In the genomic region with DNA sequence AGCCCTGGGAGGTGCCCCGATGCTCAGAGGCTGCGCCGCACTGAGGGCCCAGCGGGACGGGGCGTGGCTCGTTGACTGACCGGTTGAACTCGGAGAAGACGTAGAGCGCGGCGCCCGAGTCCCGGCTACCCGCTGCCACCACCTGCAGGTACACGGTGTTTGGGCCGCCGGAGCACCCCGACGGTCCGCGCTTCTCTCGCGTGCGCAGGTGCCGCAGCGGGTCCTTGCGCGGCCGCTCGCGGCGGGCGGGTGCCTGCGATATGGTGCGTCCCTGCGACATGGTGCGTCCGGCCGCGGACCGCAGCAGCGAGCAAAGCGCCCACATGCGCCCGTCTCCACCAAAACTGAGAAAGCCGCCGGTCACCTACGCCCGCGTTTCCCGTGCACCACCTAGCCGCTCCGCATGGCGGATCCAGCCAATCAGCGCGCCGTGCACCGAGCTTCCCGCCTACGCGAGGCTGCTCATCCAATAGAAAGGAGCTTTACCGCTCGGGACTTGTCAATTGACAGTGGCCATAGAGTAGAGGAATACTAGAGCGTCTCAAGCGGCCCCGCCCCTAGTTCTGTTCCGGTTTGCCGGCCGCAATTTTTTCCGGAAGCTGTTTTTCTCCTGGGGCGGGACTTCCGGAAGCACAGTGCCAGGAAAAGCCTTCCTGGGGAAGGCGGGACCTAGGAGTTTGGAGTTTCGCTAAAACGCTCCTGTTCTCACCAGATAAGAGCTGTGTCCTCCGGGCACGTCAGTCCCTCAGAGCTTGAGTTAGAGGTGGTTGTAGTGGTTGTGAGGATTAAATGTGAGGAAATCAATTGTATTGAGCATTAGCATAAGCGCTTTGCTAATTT, we compare ENCODE assay signal across 8 cellular contexts. TPM values are rescaled to one million over a fixed set of nuclear protein-coding genes. Genes with fewer than 3 reads are reported as not detected.
DNase-seq lines count a peak whose midpoint lies in the region; ATAC-seq, FAIRE-seq and TF ChIP-seq lines count a peak whose summit lies in the region.

A gene with protein sequence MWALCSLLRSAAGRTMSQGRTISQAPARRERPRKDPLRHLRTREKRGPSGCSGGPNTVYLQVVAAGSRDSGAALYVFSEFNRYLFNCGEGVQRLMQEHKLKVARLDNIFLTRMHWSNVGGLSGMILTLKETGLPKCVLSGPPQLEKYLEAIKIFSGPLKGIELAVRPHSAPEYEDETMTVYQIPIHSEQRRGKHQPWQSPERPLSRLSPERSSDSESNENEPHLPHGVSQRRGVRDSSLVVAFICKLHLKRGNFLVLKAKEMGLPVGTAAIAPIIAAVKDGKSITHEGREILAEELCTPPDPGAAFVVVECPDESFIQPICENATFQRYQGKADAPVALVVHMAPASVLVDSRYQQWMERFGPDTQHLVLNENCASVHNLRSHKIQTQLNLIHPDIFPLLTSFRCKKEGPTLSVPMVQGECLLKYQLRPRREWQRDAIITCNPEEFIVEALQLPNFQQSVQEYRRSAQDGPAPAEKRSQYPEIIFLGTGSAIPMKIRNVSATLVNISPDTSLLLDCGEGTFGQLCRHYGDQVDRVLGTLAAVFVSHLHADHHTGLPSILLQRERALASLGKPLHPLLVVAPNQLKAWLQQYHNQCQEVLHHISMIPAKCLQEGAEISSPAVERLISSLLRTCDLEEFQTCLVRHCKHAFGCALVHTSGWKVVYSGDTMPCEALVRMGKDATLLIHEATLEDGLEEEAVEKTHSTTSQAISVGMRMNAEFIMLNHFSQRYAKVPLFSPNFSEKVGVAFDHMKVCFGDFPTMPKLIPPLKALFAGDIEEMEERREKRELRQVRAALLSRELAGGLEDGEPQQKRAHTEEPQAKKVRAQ (minus strand): TSS at position 405 of the 840 bp plus-strand sequence. CDS start 80 bp downstream, at position 325.

- H3K4me2 ChIP-seq in OCI-LY3 (ENCODE audit: low read length), result peak within 1 kb of the TSS; percentile 92

- H3K9me3 ChIP-seq in OCI-LY3 (ENCODE audit: insufficient read depth, low read length) (no peaks in the 10 kb centered on the region), mesodermal cell (ENCODE audit: control insufficient read depth, low read length) (no peaks in the 10 kb centered on the region)

- TF ChIP-seq CTCF in OCI-LY3 (IDR thresholded peaks at IDR 0.05; ENCODE audit: low read depth, low read length), result no peak

- peaks cover 9% of the 10 kb centered on the region for H3K4me1 ChIP-seq in OCI-LY3 (ENCODE audit: low read length)
- H3K4me1 ChIP-seq in mesodermal cell (ENCODE audit: control insufficient read depth, insufficient read depth, low read length, poor library complexity, severe bottlenecking), result peaks cover 9% of the 10 kb centered on the region

- H3K27ac ChIP-seq in OCI-LY3 (ENCODE audit: low read length) (peak within 1 kb of the TSS; percentile 53), mesodermal cell (ENCODE audit: low read depth, low read length, severe bottlenecking) (peak within 1 kb of the TSS; percentile 77)

- FAIRE-seq in endometrium (lab: Jason Lieb, UNC), result peak; percentile 100

- H4K20me1 ChIP-seq in OCI-LY3 (ENCODE audit: insufficient read depth, low read length), result no peaks in the 10 kb centered on the region

- peak within 1 kb of the TSS; percentile 87 for H2AFZ ChIP-seq in OCI-LY3 (ENCODE audit: low read depth, low read length)

- DNase-seq in DMS 273 (lab: John Stamatoyannopoulos, UW; ENCODE audit: unreplicated experiment) (peak; percentile 98), HuH-7.5 (ENCODE audit: low spot score) (peak; percentile 85)
- DNase-seq in activated CD8-positive, alpha-beta memory T cell treated with anti-CD3 and anti-CD28 coated beads, Interleukin-2, amount 50 U/mL, for 48 hours, result peak; percentile 96
- DNase-seq in stimulated activated CD8-positive, alpha-beta memory T cell treated with anti-CD3 and anti-CD28 coated beads, Interleukin-15, amount 100 ng/mL, for 4 hours (ENCODE audit: low read depth in 2 of 2), result peak; percentile 93 to 96

- peak within 1 kb of the TSS; percentile 92 for H3K4me3 ChIP-seq in OCI-LY3 (ENCODE audit: low read length)
- H3K4me3 ChIP-seq in mesodermal cell (ENCODE audit: extremely low read depth, insufficient read depth, low read length, poor library complexity, severe bottlenecking), result peak within 1 kb of the TSS; percentile 95

- H3K27me3 ChIP-seq in OCI-LY3 (ENCODE audit: low read depth, low read length), result no peaks in the 10 kb centered on the region

- WGBS in mesodermal cell (ENCODE audit: insufficient coverage in 2 of 2), 2 experiments, result 0% methylated on average over 67 to 70 of the region's 80 CpGs

- peak within 1 kb of the TSS; percentile 89 for H3K9ac ChIP-seq in OCI-LY3 (ENCODE audit: low read length)

- peaks cover 20% of the 10 kb centered on the region for H3K79me2 ChIP-seq in OCI-LY3 (ENCODE audit: low read length)

- peak; percentile 96 for ATAC-seq in GM21526 (IDR thresholded peaks at IDR 0.05; ENCODE audit: low FRiP score, unreplicated experiment)

- H3K36me3 ChIP-seq in OCI-LY3 (replicated peaks; ENCODE audit: low read depth, low read length) (peaks cover 22% of the 10 kb centered on the region), mesodermal cell (ENCODE audit: control insufficient read depth, insufficient read depth, low read length) (peaks cover 36% of the 10 kb centered on the region)

RNA-seq across cellular contexts. Expression of the gene that starts here (rescaled TPM):
- 56.5 TPM for polyA plus RNA-seq in mesodermal cell (2013, experiment 1 of 2)
- 46.7 TPM for polyA plus RNA-seq in mesodermal cell (2013, experiment 2 of 2)

Comparison
In these comparisons a context has a peak if more than half of its experiments do, and no peak if none do; other contexts are left out.
1. Peak in every context shown above with its lines: DNase-seq, ATAC-seq, H3K4me3 ChIP-seq and H3K27ac ChIP-seq.